ENCODE assay signal across 8 cellular contexts in the genomic region with DNA sequence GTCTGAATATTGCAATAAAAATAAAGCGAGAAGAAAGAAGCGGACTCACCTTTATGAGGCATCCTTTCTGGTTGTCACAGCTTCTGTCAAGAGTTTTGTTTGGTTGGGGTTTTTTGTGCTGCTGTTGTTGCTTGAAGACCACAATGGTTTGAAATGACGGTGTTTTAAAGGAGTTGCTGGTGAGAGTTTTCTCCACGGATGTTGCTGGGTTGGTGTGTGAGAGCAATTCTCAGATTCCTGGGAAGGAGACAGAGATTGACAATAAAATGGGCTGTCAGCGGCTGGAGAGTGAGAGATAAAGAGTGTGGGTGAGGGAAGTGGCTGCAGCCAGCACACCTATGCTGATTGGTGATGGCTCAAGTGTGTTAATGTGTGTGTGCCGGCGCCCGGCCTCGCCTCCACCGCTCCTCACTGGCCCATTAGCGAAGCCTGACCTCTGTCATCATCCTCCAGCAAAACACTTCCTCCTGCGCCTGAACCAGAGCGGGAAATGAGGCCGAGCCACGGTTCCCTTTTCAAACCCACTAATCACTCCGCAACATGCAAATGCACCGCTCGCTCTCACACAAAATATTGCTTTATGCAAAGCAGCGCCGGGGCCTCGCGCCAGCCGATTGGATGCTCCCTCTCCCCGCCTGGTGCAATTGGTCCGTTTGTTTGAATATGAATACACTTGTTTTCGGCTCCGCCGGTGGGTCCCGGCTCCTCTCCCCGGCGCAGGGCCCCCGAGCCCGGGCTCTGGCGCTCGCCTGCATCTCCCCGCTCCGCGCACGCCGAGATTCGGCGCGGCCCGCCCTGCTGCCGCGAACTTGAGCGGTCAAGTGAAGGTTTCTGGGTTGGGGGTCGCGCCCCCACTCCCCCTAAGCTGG. TPM values are rescaled to one million over a fixed set of nuclear protein-coding genes. Genes with fewer than 3 reads are reported as not detected.
A peak's percentile ranks its signal among the peaks of the same experiment; 100 is the strongest.
DNase-seq lines count a peak whose midpoint lies in the region; ATAC-seq and TF ChIP-seq lines count a peak whose summit lies in the region.

A gene (minus strand): TSS at position 544 of the 869 bp plus-strand sequence. CDS start 4,911 bp downstream, outside the sequence.

- H3K36me3 Mint-ChIP-seq in CD14-positive monocyte: peaks cover 14 to 34% of the 10 kb centered on the region in 2 donors
- peaks cover 30% of the 10 kb centered on the region for H3K36me3 Mint-ChIP-seq in activated T-helper 17 cell treated with anti-CD3 and anti-CD28 coated beads, Interleukin-2, amount 50 U/mL, for 72 hours (ENCODE audit: low read depth)

- no peak for TF ChIP-seq CTCF in CD14-positive monocyte (IDR thresholded peaks at IDR 0.05)
- TF ChIP-seq CTCF in neutrophil (IDR thresholded peaks at IDR 0.05): no peak

- ATAC-seq in GM18909 (IDR thresholded peaks at IDR 0.05; ENCODE audit: poor library complexity, unreplicated experiment) (peak; percentile 75), HG03135 (IDR thresholded peaks at IDR 0.05; ENCODE audit: unreplicated experiment) (peak; percentile 62), GM19324 (IDR thresholded peaks at IDR 0.05; ENCODE audit: low FRiP score, unreplicated experiment) (no peak)
- ATAC-seq in activated T-helper 17 cell treated with anti-CD3 and anti-CD28 coated beads, Interleukin-2, amount 50 U/mL, for 72 hours (replicated peaks): peak; percentile 51

- no peaks in the 10 kb centered on the region for H3K9me3 ChIP-seq in neutrophil

- no peaks in the 10 kb centered on the region for H3K36me3 ChIP-seq in neutrophil

- H3K4me1 ChIP-seq in neutrophil (ENCODE audit: control insufficient read depth in 1 of 2, insufficient read depth in 1 of 2, low read depth in 1 of 2, low read length in 1 of 2): peaks cover 33 to 48% of the 10 kb centered on the region in 2 experiments

- peak within 1 kb of the TSS in 4 of 7 donors; percentile 11 to 87 (median 54) for H3K27ac Mint-ChIP-seq in CD14-positive monocyte
- no peak within 1 kb of the TSS for H3K27ac Mint-ChIP-seq in activated T-helper 17 cell treated with anti-CD3 and anti-CD28 coated beads, Interleukin-2, amount 50 U/mL, for 72 hours

- peak within 1 kb of the TSS; percentile 24 to 39 for H3K4me3 ChIP-seq in neutrophil (ENCODE audit: low read depth in 1 of 2, low read length in 1 of 2)

- peak within 1 kb of the TSS; percentile 74 to 93 for H3K4me3 Mint-ChIP-seq in CD14-positive monocyte
- peak within 1 kb of the TSS; percentile 83 for H3K4me3 Mint-ChIP-seq in activated T-helper 17 cell treated with anti-CD3 and anti-CD28 coated beads, Interleukin-2, amount 50 U/mL, for 72 hours

- H3K27me3 ChIP-seq in neutrophil: peaks cover 100% of the 10 kb centered on the region

- H3K9me3 Mint-ChIP-seq in CD14-positive monocyte: peaks cover 14 to 67% (median 52%) of the 10 kb centered on the region in 7 donors
- H3K9me3 Mint-ChIP-seq in activated T-helper 17 cell treated with anti-CD3 and anti-CD28 coated beads, Interleukin-2, amount 50 U/mL, for 72 hours: no peaks in the 10 kb centered on the region

- H3K27ac ChIP-seq in neutrophil: no peak within 1 kb of the TSS

- H3K27me3 Mint-ChIP-seq in CD14-positive monocyte (ENCODE audit: low read depth in 3 of 3): peaks cover 91 to 100% (median 97%) of the 10 kb centered on the region in 3 donors
- H3K27me3 Mint-ChIP-seq in activated T-helper 17 cell treated with anti-CD3 and anti-CD28 coated beads, Interleukin-2, amount 50 U/mL, for 72 hours: peaks cover 64% of the 10 kb centered on the region

- intact Hi-C loops in CD14-positive monocyte (cut with micrococcal nuclease): no loop called here

- peak; percentile 86 for DNase-seq in CD14-positive monocyte (ENCODE audit: low spot score)
- DNase-seq in NCI-H345 (lab: John Stamatoyannopoulos, UW): peak; percentile 49
- peak; percentile 76 for DNase-seq in globus pallidus (ENCODE audit: low spot score)

- H3K4me1 Mint-ChIP-seq in CD14-positive monocyte: peaks cover 46% of the 10 kb centered on the region
- peaks cover 26% of the 10 kb centered on the region for H3K4me1 Mint-ChIP-seq in activated T-helper 17 cell treated with anti-CD3 and anti-CD28 coated beads, Interleukin-2, amount 50 U/mL, for 72 hours

RNA-seq across cellular contexts. Expression of the gene that starts here (rescaled TPM):
- polyA plus RNA-seq in CD14-positive monocyte: not detected
- total RNA-seq in activated T-helper 17 cell treated with anti-CD3 and anti-CD28 coated beads, Interleukin-2, amount 50 U/mL, for 72 hours: not detected

Comparison
In these comparisons a context has a peak if more than half of its experiments do, and no peak if none do; other contexts are left out.
1. Peak in DNase-seq in CD14-positive monocyte; RNA of the gene not detected or under 1 TPM.
2. Peak in ATAC-seq in activated T-helper 17 cell treated with anti-CD3 and anti-CD28 coated beads, Interleukin-2, amount 50 U/mL, for 72 hours; RNA of the gene not detected or under 1 TPM.